ENCODE assay signal across 8 cellular contexts in the genomic region with DNA sequence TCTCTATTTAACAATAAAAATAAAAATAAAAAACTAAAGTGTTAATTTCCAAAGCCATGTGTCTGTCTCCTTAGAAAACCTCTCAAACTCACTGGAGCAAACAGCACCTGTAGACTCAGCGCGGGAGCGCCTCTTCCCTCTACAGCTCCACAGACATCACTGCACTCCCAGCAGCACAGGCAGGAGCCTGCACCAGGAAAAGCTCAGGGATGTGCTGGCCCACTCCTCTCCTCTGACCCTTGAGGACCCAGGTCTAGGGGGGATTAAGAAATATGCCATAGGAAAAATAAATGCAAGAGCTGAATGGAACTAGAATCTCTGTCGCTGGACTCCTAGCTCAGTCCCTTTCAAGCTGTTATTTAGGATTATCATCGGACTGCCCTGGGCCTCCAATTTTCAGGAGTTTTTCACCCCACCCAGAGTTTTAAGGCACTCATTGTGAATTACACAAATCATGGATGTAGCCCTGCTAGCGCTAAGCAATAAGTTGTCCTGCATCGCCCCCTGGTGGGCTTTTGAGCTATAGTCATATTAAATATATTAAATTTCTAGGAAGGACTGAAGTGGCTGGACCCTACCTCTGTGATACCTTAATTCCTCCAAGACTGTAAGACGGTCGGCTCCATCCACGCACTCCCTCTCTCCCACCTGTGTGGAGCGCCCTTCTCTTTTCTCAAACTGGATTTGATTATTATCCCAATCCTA.
DNase-seq lines count a peak whose midpoint lies in the region; ATAC-seq and TF ChIP-seq lines count a peak whose summit lies in the region.

No MANE protein-coding gene starts in this region.

- CTCF ChIA-PET in PC-9 (lab: Charles Lee) = interaction anchor here (0.6 to 0.9 kb wide), 4 partner anchors 123 to 1629 kb away, joined by 3 to 6 read pairs (median 4); no protein-coding TSS in a partner anchor

- H3K9me3 ChIP-seq in PC-9 (ENCODE audit: insufficient read depth, low read depth) (no peaks in the 10 kb centered on the region), osteoblast (ENCODE audit: low read depth, low read length) (no peaks in the 10 kb centered on the region), upper lobe of left lung (no peaks in the 10 kb centered on the region)

- intact Hi-C loops in PC-9 (cut with micrococcal nuclease; ENCODE audit: unreplicated experiment) = loop anchor here (5.0 to 10.0 kb wide), 3 partner anchors 144 to 914 kb away; no protein-coding TSS in a partner anchor
- intact Hi-C loops in activated T-helper 1 cell treated with anti-CD3 and anti-CD28 coated beads, Interleukin-12 subunit alpha, Interleukin-12 subunit beta, Interleukin-2, Interleukin-4 antibody, amounts not matched to agents 30 ng/mL and 10 ng/mL and 1 ng/mL, durations not matched to agents 14 hours and 24 hours and 36 hours (cut with micrococcal nuclease) = loop anchor here (1.0 kb wide), 3 partner anchors 142 to 384 kb away; no protein-coding TSS in a partner anchor

- H3K36me3 Mint-ChIP-seq in activated T-helper 1 cell treated with anti-CD3 and anti-CD28 coated beads, Interleukin-12 subunit alpha, Interleukin-12 subunit beta, Interleukin-2, Interleukin-4 antibody, amounts not matched to agents 30 ng/mL and 10 ng/mL and 1 ng/mL, durations not matched to agents 14 hours and 24 hours and 36 hours (ENCODE audit: low read depth) = no peaks in the 10 kb centered on the region

- H4K20me1 ChIP-seq in PC-9 (ENCODE audit: insufficient read depth) (no peaks in the 10 kb centered on the region; the same call in 1 of the 2 replicates), osteoblast (ENCODE audit: insufficient read depth, low read length) (no peaks in the 10 kb centered on the region)

- no peak overlapping the region for H3K4me3 Mint-ChIP-seq in activated T-helper 1 cell treated with anti-CD3 and anti-CD28 coated beads, Interleukin-12 subunit alpha, Interleukin-12 subunit beta, Interleukin-2, Interleukin-4 antibody, amounts not matched to agents 30 ng/mL and 10 ng/mL and 1 ng/mL, durations not matched to agents 14 hours and 24 hours and 36 hours

- POLR2A ChIA-PET in PC-9 (lab: Charles Lee; ENCODE audit: unreplicated experiment) = no interaction called here

- 26 to 28% methylated on average over 11 of the region's 11 CpGs for WGBS in upper lobe of left lung, 2 donors

- no peak overlapping the region for H3K4me3 ChIP-seq in PC-9
- no peak overlapping the region for H3K4me3 ChIP-seq in fibroblast of villous mesenchyme (ENCODE audit: low read depth, low read length)
- H3K4me3 ChIP-seq in osteoblast (ENCODE audit: insufficient read depth, low read length) = no peak overlapping the region
- no peak overlapping the region for H3K4me3 ChIP-seq in upper lobe of left lung

- TF ChIP-seq CTCF in PC-9 (conservative IDR thresholded peaks at IDR 0.05) = peak; percentile 87
- peak; percentile 39 for TF ChIP-seq CTCF in fibroblast of villous mesenchyme (IDR thresholded peaks at IDR 0.05; ENCODE audit: insufficient read depth, low read depth, low read length)
- TF ChIP-seq CTCF in osteoblast (IDR thresholded peaks at IDR 0.05; ENCODE audit: extremely low read depth, low read depth, low read length) = peak; percentile 63
- peak in 5 of 6 experiments; percentile 32 to 60 (median 45) for TF ChIP-seq CTCF in upper lobe of left lung (IDR thresholded peaks at IDR 0.05)

- H3K79me2 ChIP-seq in PC-9 (ENCODE audit: low read depth) (no peaks in the 10 kb centered on the region), osteoblast (ENCODE audit: insufficient read depth, low read length) (no peaks in the 10 kb centered on the region)

- H3K27ac Mint-ChIP-seq in activated T-helper 1 cell treated with anti-CD3 and anti-CD28 coated beads, Interleukin-12 subunit alpha, Interleukin-12 subunit beta, Interleukin-2, Interleukin-4 antibody, amounts not matched to agents 30 ng/mL and 10 ng/mL and 1 ng/mL, durations not matched to agents 14 hours and 24 hours and 36 hours = no peak overlapping the region

- TF ChIP-seq POLR2A in upper lobe of left lung (IDR thresholded peaks at IDR 0.05) = no peak

- BruUV-seq in PC-9 (replicated peaks; lab: Mats Ljungman, UMichigan) = no TSS peak

- peak in 1 of 2 donors; percentile 65 for ATAC-seq in upper lobe of left lung (ENCODE audit: low FRiP score in 2 of 2)
- ATAC-seq in GM21825 (IDR thresholded peaks at IDR 0.05; ENCODE audit: unreplicated experiment) = no peak

- DNase-seq in DMS153 treated with DMSO at 0.1 percent for 48 hours (lab: John Stamatoyannopoulos, UW; ENCODE audit: unreplicated experiment) (peak; percentile 67), PC-9 (peak in 1 of 2 experiments; percentile 40), fibroblast of villous mesenchyme (ENCODE audit: low read depth) (peak; percentile 39), osteoblast (ENCODE audit: insufficient read length, low spot score, missing footprints) (peak; percentile 89), upper lobe of left lung (peak in 1 of 2 donors; percentile 58)
- DNase-seq in activated T-helper 1 cell treated with anti-CD3 and anti-CD28 coated beads, Interleukin-12 subunit alpha, Interleukin-12 subunit beta, Interleukin-2, Interleukin-4 antibody, amounts not matched to agents 30 ng/mL and 10 ng/mL and 1 ng/mL, durations not matched to agents 14 hours and 24 hours and 36 hours (ENCODE audit: low spot score) = peak; percentile 38

- H3K27me3 Mint-ChIP-seq in activated T-helper 1 cell treated with anti-CD3 and anti-CD28 coated beads, Interleukin-12 subunit alpha, Interleukin-12 subunit beta, Interleukin-2, Interleukin-4 antibody, amounts not matched to agents 30 ng/mL and 10 ng/mL and 1 ng/mL, durations not matched to agents 14 hours and 24 hours and 36 hours (ENCODE audit: insufficient read depth) = peaks cover 7% of the 10 kb centered on the region

- H3K36me3 ChIP-seq in PC-9 (ENCODE audit: low read depth) (no peaks in the 10 kb centered on the region), osteoblast (ENCODE audit: insufficient read depth, low read length) (no peaks in the 10 kb centered on the region), upper lobe of left lung (no peaks in the 10 kb centered on the region)

- no peak for TF ChIP-seq EP300 in Ishikawa (IDR thresholded peaks at IDR 0.05; ENCODE audit: borderline replicate concordance)
- no peak for TF ChIP-seq EP300 in upper lobe of left lung (IDR thresholded peaks at IDR 0.05)

- peaks cover 62% of the 10 kb centered on the region for H3K27me3 ChIP-seq in PC-9 (ENCODE audit: insufficient read depth, low read depth)
- no peaks in the 10 kb centered on the region for H3K27me3 ChIP-seq in osteoblast (ENCODE audit: insufficient read depth, low read length)
- H3K27me3 ChIP-seq in upper lobe of left lung = no peaks in the 10 kb centered on the region

- H3K4me1 ChIP-seq in PC-9 (replicated peaks; ENCODE audit: insufficient read depth) (no peaks in the 10 kb centered on the region), osteoblast (ENCODE audit: insufficient read depth, low read length) (no peaks in the 10 kb centered on the region), upper lobe of left lung (no peaks in the 10 kb centered on the region)

- no peak overlapping the region for H2AFZ ChIP-seq in PC-9
- H2AFZ ChIP-seq in osteoblast (ENCODE audit: low read length) = no peak overlapping the region

- H3K27ac ChIP-seq in PC-9 (no peak overlapping the region), osteoblast (ENCODE audit: low read depth, low read length) (no peak overlapping the region), upper lobe of left lung (no peak overlapping the region)

- H3K9me3 Mint-ChIP-seq in activated T-helper 1 cell treated with anti-CD3 and anti-CD28 coated beads, Interleukin-12 subunit alpha, Interleukin-12 subunit beta, Interleukin-2, Interleukin-4 antibody, amounts not matched to agents 30 ng/mL and 10 ng/mL and 1 ng/mL, durations not matched to agents 14 hours and 24 hours and 36 hours = no peaks in the 10 kb centered on the region

- H3K4me1 Mint-ChIP-seq in activated T-helper 1 cell treated with anti-CD3 and anti-CD28 coated beads, Interleukin-12 subunit alpha, Interleukin-12 subunit beta, Interleukin-2, Interleukin-4 antibody, amounts not matched to agents 30 ng/mL and 10 ng/mL and 1 ng/mL, durations not matched to agents 14 hours and 24 hours and 36 hours (ENCODE audit: low read depth) = no peaks in the 10 kb centered on the region

- no peaks in the 10 kb centered on the region for H3F3A ChIP-seq in PC-9 (ENCODE audit: insufficient read depth, low read depth)

- H3K4me2 ChIP-seq in PC-9 (no peak overlapping the region), osteoblast (ENCODE audit: insufficient read depth, low read length) (no peak overlapping the region)

- TF ChIP-seq RAD21 in Ishikawa (IDR thresholded peaks at IDR 0.05; ENCODE audit: low read depth) = peak; percentile 77

- no peaks in the 10 kb centered on the region for H3K9me2 ChIP-seq in PC-9 (ENCODE audit: insufficient read depth)

TF ChIP-seq in Ishikawa, 13 proteins besides CTCF, POLR2A, EP300 and RAD21 (continues in another document):
- TF ChIP-seq, protein P1, sequence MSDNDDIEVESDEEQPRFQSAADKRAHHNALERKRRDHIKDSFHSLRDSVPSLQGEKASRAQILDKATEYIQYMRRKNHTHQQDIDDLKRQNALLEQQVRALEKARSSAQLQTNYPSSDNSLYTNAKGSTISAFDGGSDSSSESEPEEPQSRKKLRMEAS (IDR thresholded peaks at IDR 0.05) = no peak
- TF ChIP-seq FOXM1 (IDR thresholded peaks at IDR 0.05; ENCODE audit: borderline replicate concordance, low read depth) = no peak
- no peak for TF ChIP-seq TEAD4 (IDR thresholded peaks at IDR 0.05)
- TF ChIP-seq, protein P2, sequence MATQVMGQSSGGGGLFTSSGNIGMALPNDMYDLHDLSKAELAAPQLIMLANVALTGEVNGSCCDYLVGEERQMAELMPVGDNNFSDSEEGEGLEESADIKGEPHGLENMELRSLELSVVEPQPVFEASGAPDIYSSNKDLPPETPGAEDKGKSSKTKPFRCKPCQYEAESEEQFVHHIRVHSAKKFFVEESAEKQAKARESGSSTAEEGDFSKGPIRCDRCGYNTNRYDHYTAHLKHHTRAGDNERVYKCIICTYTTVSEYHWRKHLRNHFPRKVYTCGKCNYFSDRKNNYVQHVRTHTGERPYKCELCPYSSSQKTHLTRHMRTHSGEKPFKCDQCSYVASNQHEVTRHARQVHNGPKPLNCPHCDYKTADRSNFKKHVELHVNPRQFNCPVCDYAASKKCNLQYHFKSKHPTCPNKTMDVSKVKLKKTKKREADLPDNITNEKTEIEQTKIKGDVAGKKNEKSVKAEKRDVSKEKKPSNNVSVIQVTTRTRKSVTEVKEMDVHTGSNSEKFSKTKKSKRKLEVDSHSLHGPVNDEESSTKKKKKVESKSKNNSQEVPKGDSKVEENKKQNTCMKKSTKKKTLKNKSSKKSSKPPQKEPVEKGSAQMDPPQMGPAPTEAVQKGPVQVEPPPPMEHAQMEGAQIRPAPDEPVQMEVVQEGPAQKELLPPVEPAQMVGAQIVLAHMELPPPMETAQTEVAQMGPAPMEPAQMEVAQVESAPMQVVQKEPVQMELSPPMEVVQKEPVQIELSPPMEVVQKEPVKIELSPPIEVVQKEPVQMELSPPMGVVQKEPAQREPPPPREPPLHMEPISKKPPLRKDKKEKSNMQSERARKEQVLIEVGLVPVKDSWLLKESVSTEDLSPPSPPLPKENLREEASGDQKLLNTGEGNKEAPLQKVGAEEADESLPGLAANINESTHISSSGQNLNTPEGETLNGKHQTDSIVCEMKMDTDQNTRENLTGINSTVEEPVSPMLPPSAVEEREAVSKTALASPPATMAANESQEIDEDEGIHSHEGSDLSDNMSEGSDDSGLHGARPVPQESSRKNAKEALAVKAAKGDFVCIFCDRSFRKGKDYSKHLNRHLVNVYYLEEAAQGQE (IDR thresholded peaks at IDR 0.05; ENCODE audit: low read depth) = no peak
